Comparison of ENCODE assay signal across 12 cellular contexts in genomic region chr17:50211249-50212120, GRCh38. TPM values are rescaled to one million over a fixed set of nuclear protein-coding genes. Genes with fewer than 3 reads are reported as not detected.
DNase-seq lines count a peak whose midpoint lies in the region; ATAC-seq and TF ChIP-seq lines count a peak whose summit lies in the region.
"Had no signal": no experiment of that assay in that cellular context is flagged by ENCODE, and none has a peak within 500 bp of the region (broad histone marks: within the 10 kb centered on the region; RNA-seq: fewer than 3 reads in every experiment).

No MANE protein-coding gene starts in this region.

- no peak for ATAC-seq in activated CD8-positive, alpha-beta memory T cell treated with anti-CD3 and anti-CD28 coated beads, Interleukin-2, amount 10 ng/mL, durations not matched to agents 7 days and 5 days

- peaks cover 65% of the 10 kb centered on the region for H3K27me3 Mint-ChIP-seq in activated CD8-positive, alpha-beta memory T cell treated with anti-CD3 and anti-CD28 coated beads, Interleukin-2, amount 10 ng/mL, durations not matched to agents 7 days and 5 days
- peaks cover 25% of the 10 kb centered on the region for H3K27me3 Mint-ChIP-seq in type B pancreatic cell

- peaks cover 0 to 22% of the 10 kb centered on the region in 2 donors for H3K27me3 ChIP-seq in mucosa of rectum (ENCODE audit: control insufficient read depth in 2 of 2, insufficient read depth in 2 of 2, low read length in 2 of 2)
- H3K27me3 ChIP-seq: pancreas had no signal

- peaks cover 8 to 11% of the 10 kb centered on the region in 2 donors for H3K4me1 ChIP-seq in mucosa of rectum (ENCODE audit: control insufficient read depth in 2 of 2, insufficient read depth in 2 of 2, low read length in 2 of 2)
- H3K4me1 ChIP-seq: pancreas had no signal

- no peak overlapping the region for H3K4me3 Mint-ChIP-seq in activated CD8-positive, alpha-beta memory T cell treated with anti-CD3 and anti-CD28 coated beads, Interleukin-2, amount 10 ng/mL, durations not matched to agents 7 days and 5 days
- peak overlapping the region; percentile 43 for H3K4me3 Mint-ChIP-seq in type B pancreatic cell

- peaks cover 12% of the 10 kb centered on the region for H3K4me1 Mint-ChIP-seq in activated CD8-positive, alpha-beta memory T cell treated with anti-CD3 and anti-CD28 coated beads, Interleukin-2, amount 10 ng/mL, durations not matched to agents 7 days and 5 days
- H3K4me1 Mint-ChIP-seq in type B pancreatic cell (ENCODE audit: unreplicated experiment), result peaks cover 70% of the 10 kb centered on the region

- H3K9me3 ChIP-seq in mucosa of rectum (ENCODE audit: control insufficient read depth in 2 of 2, low read length in 2 of 2), result no peaks in the 10 kb centered on the region
- H3K9me3 ChIP-seq: pancreas had no signal

- DNase-seq in activated CD8-positive, alpha-beta memory T cell treated with anti-CD3 and anti-CD28 coated beads, Interleukin-2, amount 10 ng/mL, durations not matched to agents 7 days and 5 days, result peak; percentile 34
- no peak for DNase-seq in activated CD8-positive, alpha-beta memory T cell treated with anti-CD3 and anti-CD28 coated beads, Interleukin-2, amount 50 U/mL, for 4 hours
- DNase-seq in ecto neural progenitor cell (ENCODE audit: low spot score) (peak; percentile 45), type B pancreatic cell (ENCODE audit: extremely low spot score, unreplicated experiment) (peak; percentile 50), OCI-M2 (lab: John Stamatoyannopoulos, UW; ENCODE audit: unreplicated experiment) (no peak), activated T-cell treated with anti-CD3 and anti-CD28 coated beads for 4 hours (no peak), HT-29 (ENCODE audit: low spot score) (no peak)
- DNase-seq: activated CD4-positive, alpha-beta T cell treated with anti-CD3 and anti-CD28 coated beads, Interleukin-2, amount 50 U/mL, for 4 hours; caudate nucleus; hypothalamus had no signal

- peak overlapping the region; percentile 20 to 77 for H3K27ac ChIP-seq in mucosa of rectum (ENCODE audit: low read depth in 2 of 2, low read length in 2 of 2)

- no peaks in the 10 kb centered on the region for H3K36me3 Mint-ChIP-seq in activated CD8-positive, alpha-beta memory T cell treated with anti-CD3 and anti-CD28 coated beads, Interleukin-2, amount 10 ng/mL, durations not matched to agents 7 days and 5 days
- H3K36me3 Mint-ChIP-seq in type B pancreatic cell, result no peaks in the 10 kb centered on the region

- H3K9me3 Mint-ChIP-seq in activated CD8-positive, alpha-beta memory T cell treated with anti-CD3 and anti-CD28 coated beads, Interleukin-2, amount 10 ng/mL, durations not matched to agents 7 days and 5 days (ENCODE audit: low read depth), result no peaks in the 10 kb centered on the region
- no peaks in the 10 kb centered on the region for H3K9me3 Mint-ChIP-seq in type B pancreatic cell

- no peak for TF ChIP-seq CTCF in type B pancreatic cell (conservative IDR thresholded peaks at IDR 0.05)

- no peak overlapping the region for H3K4me3 ChIP-seq in mucosa of rectum (ENCODE audit: low read length in 2 of 2)
- H3K4me3 ChIP-seq: pancreas had no signal

- no peak overlapping the region for H3K9ac ChIP-seq in mucosa of rectum (ENCODE audit: low read depth in 1 of 2, low read length in 2 of 2)

- no peak overlapping the region for H3K27ac Mint-ChIP-seq in activated CD8-positive, alpha-beta memory T cell treated with anti-CD3 and anti-CD28 coated beads, Interleukin-2, amount 10 ng/mL, durations not matched to agents 7 days and 5 days
- H3K27ac Mint-ChIP-seq in type B pancreatic cell, result peak overlapping the region; percentile 73

- CTCF ChIA-PET in activated CD8-positive, alpha-beta memory T cell treated with anti-CD3 and anti-CD28 coated beads, Interleukin-2, amount 10 ng/mL, durations not matched to agents 7 days and 5 days (lab: Charles Lee), result interaction anchor here (0.8 to 5.8 kb wide), 4 partner anchors 9 to 87 kb away, joined by 3 to 64 read pairs (median 15); partner anchors contain the start of gene COL1A1

- H3K36me3 ChIP-seq in mucosa of rectum (ENCODE audit: control insufficient read depth in 2 of 2, insufficient read depth in 2 of 2, low read length in 2 of 2), result no peaks in the 10 kb centered on the region
- H3K36me3 ChIP-seq: pancreas had no signal

RNA-seq across cellular contexts. Expression of gene COL1A1, which starts 10.1 kb away (rescaled TPM):
- total RNA-seq in activated CD8-positive, alpha-beta memory T cell treated with anti-CD3 and anti-CD28 coated beads, Interleukin-2, amount 10 ng/mL, durations not matched to agents 7 days and 5 days, result 1 to 10 TPM in 1 of 2 experiments, under 1 TPM in 1; 0.67 to 1.6 TPM
- total RNA-seq in type B pancreatic cell (ENCODE audit: low replicate concordance), result 31.0 and 201 TPM in 2 replicates
- 0.38 and 0.83 TPM in 2 replicates for total RNA-seq in HT-29 (2014; rRNA removed; shearing (Covaris generic))

RNA-seq across cellular contexts. Expression of gene SGCA, which starts 45.7 kb away (rescaled TPM):
- under 1 TPM in 1 of 2 experiments, not detected in 1; 0.23 TPM for total RNA-seq in activated CD8-positive, alpha-beta memory T cell treated with anti-CD3 and anti-CD28 coated beads, Interleukin-2, amount 10 ng/mL, durations not matched to agents 7 days and 5 days
- total RNA-seq in type B pancreatic cell (ENCODE audit: low replicate concordance), result 0.72 TPM in 1 of 2 replicates, not detected in the other
- not detected in 2 replicates for total RNA-seq in HT-29 (2014; rRNA removed; shearing (Covaris generic))

Comparison
In these comparisons a context has a peak if more than half of its experiments do, and no peak if none do; other contexts are left out.
1. DNase-seq: peak in activated CD8-positive, alpha-beta memory T cell treated with anti-CD3 and anti-CD28 coated beads, Interleukin-2, amount 10 ng/mL, durations not matched to agents 7 days and 5 days (single experiment), ecto neural progenitor cell (single experiment) and type B pancreatic cell (single experiment); none in activated CD8-positive, alpha-beta memory T cell treated with anti-CD3 and anti-CD28 coated beads, Interleukin-2, amount 50 U/mL, for 4 hours (single experiment), OCI-M2 (single experiment), activated T-cell treated with anti-CD3 and anti-CD28 coated beads for 4 hours (single experiment) and HT-29 (single experiment).
2. RNA of gene COL1A1, which starts 10.1 kb away (total RNA-seq): 31.0 to 201 TPM in type B pancreatic cell; 0.67 to 1.6 TPM in activated CD8-positive, alpha-beta memory T cell treated with anti-CD3 and anti-CD28 coated beads, Interleukin-2, amount 10 ng/mL, durations not matched to agents 7 days and 5 days and 0.38 to 0.83 TPM in HT-29; every median in the first group is over 10 times any median in the second.